17 cellular contexts compared by ENCODE assay signal in genomic region chr6:108510461-108511319, GRCh38. TPM values are rescaled to one million over a fixed set of nuclear protein-coding genes. Genes with fewer than 3 reads are reported as not detected.
DNase-seq lines count a peak whose midpoint lies in the region; ATAC-seq, FAIRE-seq and TF ChIP-seq lines count a peak whose summit lies in the region.
"Had no signal": no experiment of that assay in that cellular context is flagged by ENCODE, and none has a peak within 500 bp of the region (broad histone marks: within the 10 kb centered on the region; RNA-seq: fewer than 3 reads in every experiment).

No MANE protein-coding gene starts in this region.

- no peak overlapping the region for H3K9ac ChIP-seq in HepG2 (ENCODE audit: insufficient read depth, low read depth, low read length)
- H3K9ac ChIP-seq: BLaER1 treated with 17β-estradiol and CSF1 and Interleukin-3, amounts not matched to agents 10 nM and 100 nM had no signal

- H3K9me3 ChIP-seq in HepG2 (ENCODE audit: low read length) (no peaks in the 10 kb centered on the region), right lobe of liver (no peaks in the 10 kb centered on the region)

- no peak for TF ChIP-seq RAD21 in HepG2 (CRISPR knock-in tag; IDR thresholded peaks at IDR 0.05)

- H3K4me2 ChIP-seq in HepG2 (ENCODE audit: low read depth, low read length): no peak overlapping the region

- no peak overlapping the region for H3K4me3 ChIP-seq in HepG2 (replicated peaks in 1 of 3; ENCODE audit: insufficient read depth in 1 of 3, low read depth in 2 of 3, low read length in 3 of 3)
- H3K4me3 ChIP-seq in right lobe of liver: no peak overlapping the region
- no peak overlapping the region for H3K4me3 ChIP-seq in NB4 (ENCODE audit: low read depth, low read length)
- H3K4me3 ChIP-seq in fibroblast of villous mesenchyme (ENCODE audit: low read depth, low read length): no peak overlapping the region
- H3K4me3 ChIP-seq: BLaER1 treated with 17β-estradiol and CSF1 and Interleukin-3, amounts not matched to agents 10 nM and 100 nM; GM12878 had no signal

- no peak for FAIRE-seq in HepG2 (lab: Jason Lieb, UNC)
- FAIRE-seq: GM12878, HTR-8/SVneo had no signal

- no peak for TF ChIP-seq CTCF in HepG2 (CRISPR knock-in tag; IDR thresholded peaks at IDR 0.05)
- no peak for TF ChIP-seq CTCF in right lobe of liver (IDR thresholded peaks at IDR 0.05)
- TF ChIP-seq CTCF in NB4 (IDR thresholded peaks at IDR 0.05; ENCODE audit: low read depth, low read length): no peak
- TF ChIP-seq CTCF in fibroblast of villous mesenchyme (IDR thresholded peaks at IDR 0.05; ENCODE audit: insufficient read depth, low read depth, low read length): no peak

- DNase-seq in HepG2 (ENCODE audit: low spot score) (no peak), right lobe of liver (no peak), NB4 (ENCODE audit: low read depth) (peak; percentile 31), fibroblast of villous mesenchyme (ENCODE audit: low read depth) (peak; percentile 21), T-helper 2 cell (no peak), COR-L47 (lab: John Stamatoyannopoulos, UW) (no peak)
- DNase-seq: 8988T; CD4-positive, CD25-positive, alpha-beta regulatory T cell; DMS79; GOT3; H9; HFFc6; KBM-7 had no signal

- H4K20me1 ChIP-seq in HepG2 (ENCODE audit: insufficient read depth, low read length): no peaks in the 10 kb centered on the region
- H4K20me1 ChIP-seq: BLaER1 treated with 17β-estradiol and CSF1 and Interleukin-3, amounts not matched to agents 10 nM and 100 nM had no signal

- no TSS peak for BruUV-seq in HepG2 (replicated peaks; lab: Mats Ljungman, UMichigan)

- in situ Hi-C loops in HepG2 (cut with HindIII; ENCODE audit: extremely low pct_ligation_motif_present, low pct_unique_long_range_greater_than_20kb): loop anchor here (25.0 kb wide), 1 partner anchor 523 kb away; no protein-coding TSS in a partner anchor

- no peaks in the 10 kb centered on the region for H3K27me3 ChIP-seq in HepG2 (ENCODE audit: control insufficient read depth in 1 of 2, insufficient read depth in 2 of 2, low read length in 2 of 2)
- no peaks in the 10 kb centered on the region for H3K27me3 ChIP-seq in right lobe of liver
- H3K27me3 ChIP-seq: BLaER1 treated with 17β-estradiol and CSF1 and Interleukin-3, amounts not matched to agents 10 nM and 100 nM had no signal

- intact Hi-C loops in HepG2 (cut with micrococcal nuclease; ENCODE audit: unreplicated experiment): no loop called here
- intact Hi-C loops in right lobe of liver (cut with DNase I): no loop called here

- ATAC-seq in HepG2 (no peak), right lobe of liver (no peak), GM18498 (IDR thresholded peaks at IDR 0.05; ENCODE audit: unreplicated experiment) (no peak)
- ATAC-seq: GM12878 had no signal

- TF ChIP-seq POLR2A in HepG2 (IDR thresholded peaks at IDR 0.05; ENCODE audit: insufficient read depth in 1 of 2, low read depth in 2 of 2, low read length in 2 of 2) (no peak), right lobe of liver (IDR thresholded peaks at IDR 0.05) (no peak), NB4 (IDR thresholded peaks at IDR 0.05; ENCODE audit: extremely low read depth, insufficient read length) (no peak)

- WGBS in HepG2 (ENCODE audit: low lambda C conversion rate): 97% methylated on average over 5 of the region's 5 CpGs
- 79% methylated on average over 5 of the region's 5 CpGs for WGBS in right lobe of liver (ENCODE audit: insufficient coverage, low coverage, low lambda C conversion rate, missing lambda C conversion rate)

- POLR2A ChIA-PET in HepG2 (lab: Yijun Ruan, JAX): no interaction called here

- H2AFZ ChIP-seq in HepG2 (ENCODE audit: low read length): no peak overlapping the region

- H3K4me1 ChIP-seq in HepG2 (ENCODE audit: insufficient read depth, low read length) (no peaks in the 10 kb centered on the region), right lobe of liver (no peaks in the 10 kb centered on the region)

- H3K36me3 ChIP-seq in HepG2 (replicated peaks in 1 of 2; ENCODE audit: control insufficient read depth in 1 of 2, insufficient read depth in 2 of 2, low read length in 2 of 2): no peaks in the 10 kb centered on the region; a peak in 1 of 5 replicates
- H3K36me3 ChIP-seq in right lobe of liver: no peaks in the 10 kb centered on the region

- CTCF ChIA-PET in HepG2 (lab: Yijun Ruan, JAX; ENCODE audit: low intra/inter-chr PET ratio, low total read pairs): no interaction called here

- H3K27ac ChIP-seq in HepG2 (ENCODE audit: extremely low read length, insufficient read depth, low read length) (no peak overlapping the region), right lobe of liver (no peak overlapping the region)
- H3K27ac ChIP-seq: BLaER1 treated with 17β-estradiol and CSF1 and Interleukin-3, amounts not matched to agents 10 nM and 100 nM had no signal

- no peak for TF ChIP-seq EP300 in HepG2 (IDR thresholded peaks at IDR 0.05; ENCODE audit: low read depth in 2 of 2, low read length in 2 of 2)
- TF ChIP-seq EP300 in HepG2 (CRISPR knock-in tag; IDR thresholded peaks at IDR 0.05; ENCODE audit: borderline replicate concordance): no peak

- no peaks in the 10 kb centered on the region for H3K79me2 ChIP-seq in HepG2 (ENCODE audit: insufficient read depth, low read length)

TF ChIP-seq in HepG2, 621 proteins besides CTCF, POLR2A, EP300 and RAD21 (continues in another document):
- no peak for TF ChIP-seq HINFP (CRISPR knock-in tag; IDR thresholded peaks at IDR 0.05; ENCODE audit: low read depth)
- TF ChIP-seq ZBTB38 (CRISPR knock-in tag; IDR thresholded peaks at IDR 0.05): no peak
- TF ChIP-seq ATF3 (CRISPR knock-in tag; IDR thresholded peaks at IDR 0.05): no peak
- peak; percentile 50 for TF ChIP-seq ZNF460 (CRISPR knock-in tag; IDR thresholded peaks at IDR 0.05; ENCODE audit: borderline replicate concordance)
- peak; percentile 31; the same call in 1 of the 2 replicates for TF ChIP-seq CEBPB (IDR thresholded peaks at IDR 0.05; ENCODE audit: borderline replicate concordance, low read depth, low read length)
- TF ChIP-seq ARID2 (CRISPR knock-in tag; IDR thresholded peaks at IDR 0.05; ENCODE audit: borderline replicate concordance): no peak
- TF ChIP-seq FOXO4 (CRISPR knock-in tag; conservative IDR thresholded peaks at IDR 0.05): no peak
- no peak for TF ChIP-seq MZF1 (CRISPR knock-in tag; IDR thresholded peaks at IDR 0.05; ENCODE audit: borderline replicate concordance)

RNA-seq across cellular contexts. Expression of gene FOXO3, which starts 50.0 kb away (rescaled TPM):
- total RNA-seq in HepG2 (2016; rRNA removed; fragmentation: Illumina TruSeq; extraction: Trizol) (16.0 and 16.9 TPM in 2 replicates), right lobe of liver (10 to 100 TPM; 18.1 to 45.2 (median 23.8) TPM), fibroblast of villous mesenchyme (41.9 and 43.2 TPM in 2 replicates)
- total RNA-seq in HepG2 (2016; cell fraction: cytosol; rRNA removed; fragmentation: Illumina TruSeq; extraction: Trizol; ENCODE audit: low read depth): 32.6 and 35.1 TPM in 2 replicates
- total RNA-seq in HepG2 (2016; cell fraction: insoluble cytoplasmic fraction; rRNA removed; fragmentation: Illumina TruSeq; extraction: Trizol): 15.7 and 15.9 TPM in 2 replicates
- total RNA-seq in HepG2 (2016; cell fraction: membrane; rRNA removed; fragmentation: Illumina TruSeq; extraction: Trizol): 26.2 and 29.7 TPM in 2 replicates
- 14.0 and 14.8 TPM in 2 replicates for total RNA-seq in HepG2 (2016; cell fraction: nucleus; rRNA removed; fragmentation: Illumina TruSeq; extraction: Trizol)
- 21.3 and 22.5 TPM in 2 replicates for polyA plus RNA-seq in HepG2 (2011; rRNA removed)
- 14.1 and 14.6 TPM in 2 replicates for polyA plus RNA-seq in HepG2 (2011; cell fraction: cytosol; rRNA removed)
- 17.2 and 17.5 TPM in 2 replicates for polyA plus RNA-seq in HepG2 (2011; cell fraction: nucleus; rRNA removed)
- polyA plus RNA-seq in HepG2 (2012): 16.0 and 18.2 TPM in 2 replicates
- polyA plus RNA-seq in HepG2 (2016; cell fraction: cytosol; fragmentation: Illumina TruSeq; extraction: Trizol; ENCODE audit: low read depth): 0.35 and 0.42 TPM in 2 replicates
- 11.8 and 12.6 TPM in 2 replicates for polyA plus RNA-seq in HepG2 (2016; cell fraction: insoluble cytoplasmic fraction; fragmentation: Illumina TruSeq; extraction: Trizol; ENCODE audit: low read depth)
- polyA plus RNA-seq in HepG2 (2016; cell fraction: membrane; fragmentation: Illumina TruSeq; extraction: Trizol; ENCODE audit: low read depth): 1.3 and 1.4 TPM in 2 replicates
- polyA plus RNA-seq in HepG2 (2016; cell fraction: nucleus; fragmentation: Illumina TruSeq; extraction: Trizol; ENCODE audit: insufficient read depth, low read depth): 10.9 and 12.0 TPM in 2 replicates
- polyA minus RNA-seq in HepG2 (2011; rRNA and poly(A)+ RNA removed; ENCODE audit: low replicate concordance): 76.4 and 181 TPM in 2 replicates
- polyA minus RNA-seq in HepG2 (2011; cell fraction: cytosol; rRNA and poly(A)+ RNA removed): 34.7 and 39.1 TPM in 2 replicates
- polyA minus RNA-seq in HepG2 (2011; cell fraction: nucleus; rRNA and poly(A)+ RNA removed): 43.9 and 53.5 TPM in 2 replicates

Comparison
In these comparisons a context has a peak if more than half of its experiments do, and no peak if none do; other contexts are left out.
1. DNase-seq: peak in NB4 (single experiment) and fibroblast of villous mesenchyme (single experiment); none in HepG2 (single experiment), right lobe of liver (0 of 3), T-helper 2 cell (0 of 5) and COR-L47 (single experiment).